In the genomic region with DNA sequence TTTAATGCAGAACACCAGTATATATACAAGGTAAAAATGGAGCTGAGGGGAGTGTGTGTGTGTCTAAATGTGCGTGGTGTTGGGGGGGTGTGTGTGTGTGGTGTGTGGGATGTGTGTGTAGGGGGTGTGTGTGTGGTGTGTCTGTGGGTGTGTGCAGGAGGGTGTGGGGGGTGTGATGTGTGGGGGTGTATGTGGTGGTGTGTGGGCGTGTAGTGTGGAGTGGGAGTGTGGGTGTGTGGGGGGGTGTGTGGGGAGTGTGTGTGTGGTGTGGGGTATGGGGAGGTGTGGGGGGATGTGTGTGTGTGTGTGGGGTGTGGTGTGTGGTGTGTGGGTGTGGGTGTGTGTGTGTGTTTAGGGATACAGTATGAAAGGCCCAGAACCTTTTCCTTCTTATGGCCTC, we compare ENCODE assay signal across 31 cellular contexts.
DNase-seq lines count a peak whose midpoint lies in the region; ATAC-seq, FAIRE-seq and TF ChIP-seq lines count a peak whose summit lies in the region.
"Had no signal": no experiment of that assay in that cellular context is flagged by ENCODE, and none has a peak within 500 bp of the region (broad histone marks: within the 10 kb centered on the region; RNA-seq: fewer than 3 reads in every experiment).

No MANE protein-coding gene starts in this region.

- no peak overlapping the region for H3K56ac ChIP-seq in IMR-90 (ENCODE audit: extremely low read depth, insufficient read depth, low read length)

- H3K18ac ChIP-seq in IMR-90 (ENCODE audit: low read depth, low read length), result no peak overlapping the region

- no peak overlapping the region for H3K14ac ChIP-seq in IMR-90 (replicated peaks; ENCODE audit: low read depth, low read length)

- TF ChIP-seq CTCF in IMR-90 (conservative IDR thresholded peaks at IDR 0.05; ENCODE audit: low read depth, low read length) (no peak), glutamatergic neuron (IDR thresholded peaks at IDR 0.05; ENCODE audit: partially characterized antibody, unreplicated experiment) (no peak)

- no peaks in the 10 kb centered on the region for H3K9me3 Mint-ChIP-seq in stimulated activated naive CD8-positive, alpha-beta T cell treated with anti-CD3 and anti-CD28 coated beads, Interleukin-15, amount 100 ng/mL, for 72 hours
- H3K9me3 Mint-ChIP-seq in glutamatergic neuron (ENCODE audit: unreplicated experiment), result no peaks in the 10 kb centered on the region
- H3K9me3 Mint-ChIP-seq in activated CD8-positive, alpha-beta memory T cell treated with anti-CD3 and anti-CD28 coated beads, Interleukin-2, amount 10 ng/mL, durations not matched to agents 7 days and 5 days (ENCODE audit: low read depth), result no peaks in the 10 kb centered on the region
- H3K9me3 Mint-ChIP-seq: CD8-positive, alpha-beta T cell; H9; HFFc6 had no signal

- no peak overlapping the region for H3K9ac ChIP-seq in IMR-90 (ENCODE audit: low read depth, low read length)
- H3K9ac ChIP-seq: GM23248, KMS-11 had no signal

- H3K36me3 ChIP-seq in IMR-90 (ENCODE audit: control insufficient read depth, insufficient read depth, low read length), result no peaks in the 10 kb centered on the region

- H4K91ac ChIP-seq in IMR-90 (ENCODE audit: insufficient read depth, low read depth, low read length), result no peak overlapping the region

- H3K27ac Mint-ChIP-seq in stimulated activated naive CD8-positive, alpha-beta T cell treated with anti-CD3 and anti-CD28 coated beads, Interleukin-15, amount 100 ng/mL, for 72 hours, result no peak overlapping the region
- peak overlapping the region; percentile 72 for H3K27ac Mint-ChIP-seq in glutamatergic neuron (ENCODE audit: unreplicated experiment)
- no peak overlapping the region for H3K27ac Mint-ChIP-seq in activated CD8-positive, alpha-beta memory T cell treated with anti-CD3 and anti-CD28 coated beads, Interleukin-2, amount 10 ng/mL, durations not matched to agents 7 days and 5 days
- H3K27ac Mint-ChIP-seq: CD8-positive, alpha-beta T cell; HFFc6 had no signal

- in situ Hi-C loops in IMR-90 (cut with MboI; ENCODE audit: low sequenced_read_pairs), result no loop called here

- H3K9me3 ChIP-seq in IMR-90 (ENCODE audit: control insufficient read depth, insufficient read depth, low read length), result no peaks in the 10 kb centered on the region

- no peak overlapping the region for H2AFZ ChIP-seq in IMR-90 (replicated peaks; ENCODE audit: low read length, poor library complexity)
- H2AFZ ChIP-seq: GM23248 had no signal

- H3K79me1 ChIP-seq in IMR-90 (ENCODE audit: low read depth in 1 of 2, low read length in 2 of 2), result no peaks in the 10 kb centered on the region

- no peaks in the 10 kb centered on the region for H3K9me1 ChIP-seq in IMR-90 (ENCODE audit: insufficient read depth, low read length)

- no peak overlapping the region for H2BK15ac ChIP-seq in IMR-90 (ENCODE audit: low read depth, low read length)

- no peak overlapping the region for H4K8ac ChIP-seq in IMR-90 (ENCODE audit: low read depth in 2 of 2, low read length in 2 of 2)

- 0 out of 2 replicates have a peak, but pooled peaks cover 2% of the 10 kb centered on the region for H3K4me1 ChIP-seq in IMR-90 (ENCODE audit: control insufficient read depth, insufficient read depth, low read length)

- H3K36me3 Mint-ChIP-seq in glutamatergic neuron (ENCODE audit: unreplicated experiment), result no peaks in the 10 kb centered on the region
- H3K36me3 Mint-ChIP-seq in activated CD8-positive, alpha-beta memory T cell treated with anti-CD3 and anti-CD28 coated beads, Interleukin-2, amount 10 ng/mL, durations not matched to agents 7 days and 5 days, result no peaks in the 10 kb centered on the region
- H3K36me3 Mint-ChIP-seq: CD8-positive, alpha-beta T cell had no signal

- dilution Hi-C loops in IMR-90 (cut with HindIII; ENCODE audit: low sequenced_read_pairs, unreplicated experiment), result no loop called here

- H3K4ac ChIP-seq in IMR-90 (ENCODE audit: low read depth, low read length), result no peak overlapping the region

- TF ChIP-seq RAD21 in IMR-90 (IDR thresholded peaks at IDR 0.05; ENCODE audit: low read length), result no peak

- no peak overlapping the region for H3K23ac ChIP-seq in IMR-90 (ENCODE audit: low read depth, low read length)

- no peak overlapping the region for H3K4me2 ChIP-seq in IMR-90 (ENCODE audit: low read depth, low read length)
- H3K4me2 ChIP-seq: KMS-11 had no signal

- POLR2A ChIA-PET in IMR-90 (lab: Charles Lee; ENCODE audit: unreplicated experiment), result no interaction called here

- no peaks in the 10 kb centered on the region for H3K27me3 Mint-ChIP-seq in stimulated activated naive CD8-positive, alpha-beta T cell treated with anti-CD3 and anti-CD28 coated beads, Interleukin-15, amount 100 ng/mL, for 72 hours
- H3K27me3 Mint-ChIP-seq in glutamatergic neuron (ENCODE audit: unreplicated experiment), result no peaks in the 10 kb centered on the region
- H3K27me3 Mint-ChIP-seq in activated CD8-positive, alpha-beta memory T cell treated with anti-CD3 and anti-CD28 coated beads, Interleukin-2, amount 10 ng/mL, durations not matched to agents 7 days and 5 days, result no peaks in the 10 kb centered on the region

- no peak for DNase-seq in stimulated activated naive CD8-positive, alpha-beta T cell treated with anti-CD3 and anti-CD28 coated beads, Interleukin-15, amount 100 ng/mL, for 72 hours
- DNase-seq in stimulated activated naive CD8-positive, alpha-beta T cell treated with anti-CD3 and anti-CD28 coated beads, Interleukin-15, Interleukin-2, amounts not matched to agents 100 U/mL and 50 U/mL, for 24 hours, result no peak
- DNase-seq in IMR-90 (no peak), glutamatergic neuron (no peak), urothelium cell line (ENCODE audit: low spot score) (no peak), NCI-H146 (lab: John Stamatoyannopoulos, UW) (no peak)
- DNase-seq in activated CD8-positive, alpha-beta memory T cell treated with anti-CD3 and anti-CD28 coated beads, Interleukin-2, amount 10 ng/mL, durations not matched to agents 7 days and 5 days, result no peak
- DNase-seq: CD8-positive, alpha-beta T cell; DMS 273 treated with DMSO at 0.1 percent for 48 hours; DMS79; EL; GDM1; GM23248; H9; HFFc6; MM.1S; NCI-H1092; NCI-H1417 treated with DMSO at 0.1 percent for 48 hours; NCI-H187; NCI-H2081 treated with DMSO at 0.1 percent for 48 hours; NCI-H2171; NCI-H226; NCI-H510A; NCI-H748 treated with DMSO at 0.1 percent for 48 hours; PC-3; RPMI8226; SHP77 had no signal

- no peak overlapping the region for H3K27ac ChIP-seq in IMR-90 (ENCODE audit: insufficient read depth, low read length)
- H3K27ac ChIP-seq: C4-2B, GM23248, KMS-11 had no signal

- H3K4me1 Mint-ChIP-seq in stimulated activated naive CD8-positive, alpha-beta T cell treated with anti-CD3 and anti-CD28 coated beads, Interleukin-15, amount 100 ng/mL, for 72 hours, result peaks cover 7% of the 10 kb centered on the region
- peaks cover 13% of the 10 kb centered on the region for H3K4me1 Mint-ChIP-seq in glutamatergic neuron (ENCODE audit: low read depth, unreplicated experiment)
- peaks cover 7% of the 10 kb centered on the region for H3K4me1 Mint-ChIP-seq in activated CD8-positive, alpha-beta memory T cell treated with anti-CD3 and anti-CD28 coated beads, Interleukin-2, amount 10 ng/mL, durations not matched to agents 7 days and 5 days

- CTCF ChIA-PET in IMR-90 (lab: Yijun Ruan, JAX), result interaction anchor here (0.6 kb wide), 1 partner anchor 97 kb away, joined by 3 read pairs; no protein-coding TSS in a partner anchor
- CTCF ChIA-PET in activated CD8-positive, alpha-beta memory T cell treated with anti-CD3 and anti-CD28 coated beads, Interleukin-2, amount 10 ng/mL, durations not matched to agents 7 days and 5 days (lab: Charles Lee), result no interaction called here

- H4K5ac ChIP-seq in IMR-90 (ENCODE audit: low read depth, low read length), result no peak overlapping the region

- peaks cover 2% of the 10 kb centered on the region; the same call in 1 of the 2 replicates for H3K27me3 ChIP-seq in IMR-90 (ENCODE audit: control insufficient read depth, insufficient read depth, low read length)

- WGBS in IMR-90 (ENCODE audit: extremely low coverage in 2 of 2, insufficient read length in 1 of 2), 2 experiments, result 100% methylated on average over 1 of the region's 2 CpGs

- FAIRE-seq in urothelium cell line (lab: Jason Lieb, UNC), result peak; percentile 52
- FAIRE-seq: GM12892 had no signal

- no peak overlapping the region for H2AK5ac ChIP-seq in IMR-90 (ENCODE audit: low read depth, low read length)

- no TSS peak for BruUV-seq in IMR-90 (replicated peaks; lab: Mats Ljungman, UMichigan)

- no peak overlapping the region for H3K4me3 ChIP-seq in IMR-90 (ENCODE audit: insufficient read depth, low read depth, low read length)
- H3K4me3 ChIP-seq: GM23248 had no signal

- no peak overlapping the region for H2BK120ac ChIP-seq in IMR-90 (ENCODE audit: low read depth, low read length)

- H2AK9ac ChIP-seq in IMR-90 (replicated peaks; ENCODE audit: low read depth, low read length, poor library complexity), result no peak overlapping the region

- no peak for TF ChIP-seq POLR2A in IMR-90 (IDR thresholded peaks at IDR 0.05; ENCODE audit: low read depth, low read length)

- no peak overlapping the region for H2BK20ac ChIP-seq in IMR-90 (ENCODE audit: low read depth, low read length)

- H2BK5ac ChIP-seq in IMR-90 (ENCODE audit: low read depth, low read length, poor library complexity, severe bottlenecking), result peak overlapping the region; percentile 67

- H4K20me1 ChIP-seq in IMR-90 (ENCODE audit: insufficient read depth, low read length), result peaks cover 3% of the 10 kb centered on the region; the same call in 1 of the 2 replicates

- intact Hi-C loops in IMR-90 (cut with micrococcal nuclease), result loop anchor here (5.0 kb wide), 1 partner anchor 200 kb away; a partner anchor contains a TSS

- ATAC-seq in stimulated activated naive CD8-positive, alpha-beta T cell treated with anti-CD3 and anti-CD28 coated beads, Interleukin-15, amount 100 ng/mL, for 72 hours, result peak; percentile 16
- ATAC-seq in stimulated activated naive CD8-positive, alpha-beta T cell treated with anti-CD3 and anti-CD28 coated beads, Interleukin-15, Interleukin-2, amounts not matched to agents 100 U/mL and 50 U/mL, for 24 hours, result no peak
- ATAC-seq in IMR-90 (ENCODE audit: low read depth) (no peak), HG02588 (IDR thresholded peaks at IDR 0.05; ENCODE audit: unreplicated experiment) (no peak)
- ATAC-seq in activated CD8-positive, alpha-beta memory T cell treated with anti-CD3 and anti-CD28 coated beads, Interleukin-2, amount 10 ng/mL, durations not matched to agents 7 days and 5 days, result no peak
- ATAC-seq: CD8-positive, alpha-beta T cell; PC-3 had no signal

- H3K4me3 Mint-ChIP-seq in stimulated activated naive CD8-positive, alpha-beta T cell treated with anti-CD3 and anti-CD28 coated beads, Interleukin-15, amount 100 ng/mL, for 72 hours, result no peak overlapping the region
- H3K4me3 Mint-ChIP-seq in glutamatergic neuron (ENCODE audit: unreplicated experiment), result no peak overlapping the region
- H3K4me3 Mint-ChIP-seq in activated CD8-positive, alpha-beta memory T cell treated with anti-CD3 and anti-CD28 coated beads, Interleukin-2, amount 10 ng/mL, durations not matched to agents 7 days and 5 days, result no peak overlapping the region
- H3K4me3 Mint-ChIP-seq: CD8-positive, alpha-beta T cell; H9; HFFc6 had no signal

TF ChIP-seq in IMR-90, 13 proteins besides CTCF, POLR2A, EP300 and RAD21 (continues in another document):
- TF ChIP-seq CHD1 (IDR thresholded peaks at IDR 0.05; ENCODE audit: low read depth, low read length), result no peak
- no peak for TF ChIP-seq FOS (IDR thresholded peaks at IDR 0.05; ENCODE audit: low read depth, low read length)
- no peak for TF ChIP-seq MXI1 (IDR thresholded peaks at IDR 0.05; ENCODE audit: borderline replicate concordance, low read depth, low read length)
